ENCODE assay signal across 15 cellular contexts in the genomic region with DNA sequence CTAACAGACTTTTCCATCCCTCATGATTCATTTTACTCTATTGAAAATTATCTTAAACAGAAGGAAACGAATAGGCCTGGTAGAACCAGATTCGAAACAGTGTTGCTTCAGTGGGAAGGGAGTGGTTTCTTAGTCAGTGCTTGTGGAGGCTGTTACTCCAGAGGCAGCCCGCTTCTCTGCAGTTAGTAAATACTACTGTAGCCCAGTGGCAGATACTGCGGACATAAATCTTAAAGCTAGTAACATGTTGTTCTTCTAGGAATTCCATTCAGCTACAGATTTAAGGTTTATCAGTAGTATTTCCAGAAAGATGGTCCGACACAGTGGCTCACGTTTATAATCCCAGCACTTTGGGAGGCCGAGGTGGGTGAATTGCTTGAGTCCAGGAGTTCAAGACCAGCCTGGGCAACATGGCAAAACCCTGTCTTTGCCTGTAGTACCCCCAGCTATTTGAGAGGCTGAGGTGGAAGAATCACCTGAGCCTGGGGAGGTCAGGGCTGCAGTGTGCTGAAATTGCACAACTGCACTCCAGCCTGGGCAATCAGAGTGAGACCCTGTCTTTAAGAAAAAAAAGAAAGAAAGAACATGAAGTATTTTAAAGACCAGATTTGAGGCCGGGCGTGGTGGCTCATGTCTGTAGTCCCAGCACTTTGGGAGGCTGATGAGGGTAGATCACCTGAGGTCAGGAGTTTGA. TPM values are rescaled to one million over a fixed set of nuclear protein-coding genes. Genes with fewer than 3 reads are reported as not detected.
DNase-seq lines count a peak whose midpoint lies in the region; ATAC-seq, FAIRE-seq and TF ChIP-seq lines count a peak whose summit lies in the region.
"Had no signal": no experiment of that assay in that cellular context is flagged by ENCODE, and none has a peak within 500 bp of the region (broad histone marks: within the 10 kb centered on the region; RNA-seq: fewer than 3 reads in every experiment).

No MANE protein-coding gene starts in this region.

- peaks cover 31% of the 10 kb centered on the region for H3K36me3 Mint-ChIP-seq in activated T-cell treated with anti-CD3 and anti-CD28 coated beads, Interleukin-2, amount 50 U/mL, for 24 hours (ENCODE audit: low read depth)
- peaks cover 15% of the 10 kb centered on the region for H3K36me3 Mint-ChIP-seq in activated T-cell treated with anti-CD3 and anti-CD28 coated beads, Interleukin-2, amount 50 U/mL, for 4 hours (ENCODE audit: insufficient read depth)

- no peak for TF ChIP-seq POLR2A in HepG2 (IDR thresholded peaks at IDR 0.05; ENCODE audit: insufficient read depth in 1 of 2, low read depth in 2 of 2, low read length in 2 of 2)
- TF ChIP-seq POLR2A in testis (IDR thresholded peaks at IDR 0.05) = no peak

- no TSS peak for BruUV-seq in mammary epithelial cell (replicated peaks; lab: Mats Ljungman, UMichigan)
- no TSS peak for BruUV-seq in HepG2 (replicated peaks; lab: Mats Ljungman, UMichigan)

- DNase-seq in activated T-cell treated with anti-CD3 and anti-CD28 coated beads, Interleukin-2, amount 50 U/mL, for 24 hours = no peak
- no peak for DNase-seq in activated T-cell treated with anti-CD3 and anti-CD28 coated beads, Interleukin-2, amount 50 U/mL, for 4 hours
- DNase-seq in mammary epithelial cell (peak; percentile 71), HepG2 (ENCODE audit: low spot score) (no peak), testis (peak; percentile 87), SK-N-DZ (ENCODE audit: low spot score) (no peak), SW480 (ENCODE audit: low spot score) (no peak)
- DNase-seq: 8988T, caudate nucleus, DND-41, mesendoderm, NCI-H1930, WERI-Rb-1 had no signal

- 93% methylated on average over 9 of the region's 9 CpGs for WGBS in mammary epithelial cell (ENCODE audit: low coverage, missing lambda C conversion rate)
- 89% methylated on average over 9 of the region's 9 CpGs for WGBS in HepG2 (ENCODE audit: low lambda C conversion rate)
- WGBS in testis, 2 donors = 37 to 42% methylated on average over 9 of the region's 9 CpGs

- H3K9me3 Mint-ChIP-seq in activated T-cell treated with anti-CD3 and anti-CD28 coated beads, Interleukin-2, amount 50 U/mL, for 24 hours = no peaks in the 10 kb centered on the region
- no peaks in the 10 kb centered on the region for H3K9me3 Mint-ChIP-seq in activated T-cell treated with anti-CD3 and anti-CD28 coated beads, Interleukin-2, amount 50 U/mL, for 4 hours

- H4K20me1 ChIP-seq in mammary epithelial cell (ENCODE audit: insufficient read depth, low read length) (no peaks in the 10 kb centered on the region), HepG2 (ENCODE audit: insufficient read depth, low read length) (no peaks in the 10 kb centered on the region; the same call in 1 of the 2 replicates)

- in situ Hi-C loops in mammary epithelial cell (cut with MboI; ENCODE audit: low sequenced_read_pairs in 2 of 2) = no loop called here
- in situ Hi-C loops in HepG2 (cut with HindIII; ENCODE audit: extremely low pct_ligation_motif_present, low pct_unique_long_range_greater_than_20kb) = no loop called here

- FAIRE-seq in HepG2 (lab: Jason Lieb, UNC) = no peak

- no peak overlapping the region for H3K4me2 ChIP-seq in mammary epithelial cell (ENCODE audit: insufficient read depth, low read depth, low read length)
- H3K4me2 ChIP-seq in HepG2 (ENCODE audit: low read depth, low read length) = no peak overlapping the region

- peaks cover 91% of the 10 kb centered on the region for H3K79me2 ChIP-seq in mammary epithelial cell (ENCODE audit: insufficient read depth, low read length)
- peaks cover 85% of the 10 kb centered on the region for H3K79me2 ChIP-seq in HepG2 (ENCODE audit: insufficient read depth, low read length)

- POLR2A ChIA-PET in HepG2 (lab: Yijun Ruan, JAX) = interaction anchor here (0.8 to 1.9 kb wide), 2 partner anchors 18 to 41 kb away, joined by 5 to 8 read pairs; no protein-coding TSS in a partner anchor

- H3K4me3 ChIP-seq in mammary epithelial cell (replicated peaks in 1 of 3; ENCODE audit: insufficient read depth in 1 of 3, low read depth in 2 of 3, low read length in 3 of 3) = no peak overlapping the region
- no peak overlapping the region for H3K4me3 ChIP-seq in HepG2 (replicated peaks in 1 of 3; ENCODE audit: insufficient read depth in 1 of 3, low read depth in 2 of 3, low read length in 3 of 3)
- H3K4me3 ChIP-seq in testis = no peak overlapping the region
- H3K4me3 ChIP-seq: gastroesophageal sphincter had no signal

- no peak overlapping the region for H3K4me3 Mint-ChIP-seq in activated T-cell treated with anti-CD3 and anti-CD28 coated beads, Interleukin-2, amount 50 U/mL, for 24 hours
- no peak overlapping the region for H3K4me3 Mint-ChIP-seq in activated T-cell treated with anti-CD3 and anti-CD28 coated beads, Interleukin-2, amount 50 U/mL, for 4 hours

- intact Hi-C loops in mammary epithelial cell (cut with micrococcal nuclease) = no loop called here
- intact Hi-C loops in HepG2 (cut with micrococcal nuclease; ENCODE audit: unreplicated experiment) = no loop called here
- intact Hi-C loops in testis (cut with DNase I; ENCODE audit: low total_unique reads) = no loop called here

- H3K27me3 ChIP-seq in mammary epithelial cell (ENCODE audit: insufficient read depth, low read length) = no peaks in the 10 kb centered on the region
- no peaks in the 10 kb centered on the region for H3K27me3 ChIP-seq in HepG2 (ENCODE audit: control insufficient read depth in 1 of 2, insufficient read depth in 2 of 2, low read length in 2 of 2)
- H3K27me3 ChIP-seq in testis = no peaks in the 10 kb centered on the region
- H3K27me3 ChIP-seq: gastroesophageal sphincter had no signal

- no peak for TF ChIP-seq RAD21 in HepG2 (CRISPR knock-in tag; IDR thresholded peaks at IDR 0.05)

- CTCF ChIA-PET in mammary epithelial cell (lab: Charles Lee; ENCODE audit: low non-redundant PET) = no interaction called here
- CTCF ChIA-PET in HepG2 (lab: Yijun Ruan, JAX; ENCODE audit: low intra/inter-chr PET ratio, low total read pairs) = no interaction called here

- H3K27me3 Mint-ChIP-seq in activated T-cell treated with anti-CD3 and anti-CD28 coated beads, Interleukin-2, amount 50 U/mL, for 24 hours = no peaks in the 10 kb centered on the region
- H3K27me3 Mint-ChIP-seq in activated T-cell treated with anti-CD3 and anti-CD28 coated beads, Interleukin-2, amount 50 U/mL, for 4 hours (ENCODE audit: low read depth) = no peaks in the 10 kb centered on the region

- H3K9ac ChIP-seq in mammary epithelial cell (ENCODE audit: insufficient read depth, low read length) (no peak overlapping the region), HepG2 (ENCODE audit: insufficient read depth, low read depth, low read length) (no peak overlapping the region)

- H3K4me1 Mint-ChIP-seq in activated T-cell treated with anti-CD3 and anti-CD28 coated beads, Interleukin-2, amount 50 U/mL, for 24 hours (ENCODE audit: low read depth) = peaks cover 76% of the 10 kb centered on the region
- H3K4me1 Mint-ChIP-seq in activated T-cell treated with anti-CD3 and anti-CD28 coated beads, Interleukin-2, amount 50 U/mL, for 4 hours (ENCODE audit: low read depth) = peaks cover 60% of the 10 kb centered on the region

- H3K9me3 ChIP-seq in mammary epithelial cell (replicated peaks; ENCODE audit: insufficient read depth, low read length) = no peaks in the 10 kb centered on the region
- H3K9me3 ChIP-seq in HepG2 (ENCODE audit: low read length) = no peaks in the 10 kb centered on the region
- no peaks in the 10 kb centered on the region for H3K9me3 ChIP-seq in testis
- H3K9me3 ChIP-seq: gastroesophageal sphincter had no signal

- H3K27ac ChIP-seq in mammary epithelial cell (ENCODE audit: insufficient read depth, low read depth, low read length) (no peak overlapping the region), HepG2 (ENCODE audit: extremely low read length, insufficient read depth, low read length) (peak overlapping the region; percentile 78), testis (peak overlapping the region; percentile 42 to 60)
- H3K27ac ChIP-seq: gastroesophageal sphincter, WERI-Rb-1 had no signal

- ATAC-seq in activated T-cell treated with anti-CD3 and anti-CD28 coated beads, Interleukin-2, amount 50 U/mL, for 4 hours = no peak
- ATAC-seq in HepG2 = no peak
- no peak for ATAC-seq in HG03342 (IDR thresholded peaks at IDR 0.05; ENCODE audit: unreplicated experiment)
- ATAC-seq: gastroesophageal sphincter had no signal

- H3K4me1 ChIP-seq in mammary epithelial cell (ENCODE audit: insufficient read depth, low read length) = peaks cover 17% of the 10 kb centered on the region
- peaks cover 88% of the 10 kb centered on the region for H3K4me1 ChIP-seq in HepG2 (ENCODE audit: insufficient read depth, low read length)
- H3K4me1 ChIP-seq in testis = peaks cover 14% of the 10 kb centered on the region

- no peak for TF ChIP-seq EP300 in HepG2 (IDR thresholded peaks at IDR 0.05; ENCODE audit: low read depth in 2 of 2, low read length in 2 of 2)
- no peak for TF ChIP-seq EP300 in HepG2 (CRISPR knock-in tag; IDR thresholded peaks at IDR 0.05; ENCODE audit: borderline replicate concordance)

- peak overlapping the region; percentile 82 for H3K27ac Mint-ChIP-seq in activated T-cell treated with anti-CD3 and anti-CD28 coated beads, Interleukin-2, amount 50 U/mL, for 24 hours

- H2AFZ ChIP-seq in mammary epithelial cell (ENCODE audit: low read depth, low read length) = no peak overlapping the region
- no peak overlapping the region for H2AFZ ChIP-seq in HepG2 (ENCODE audit: low read length)

- dilution Hi-C loops in mammary epithelial cell (cut with HindIII; ENCODE audit: low sequenced_read_pairs) = no loop called here

- TF ChIP-seq CTCF in mammary epithelial cell (conservative IDR thresholded peaks at IDR 0.05 in 1 of 2, IDR thresholded peaks at IDR 0.05 in 1 of 2; ENCODE audit: extremely low read depth in 1 of 2, insufficient read depth in 1 of 2, low read depth in 1 of 2, low read length in 2 of 2) (no peak), HepG2 (CRISPR knock-in tag; IDR thresholded peaks at IDR 0.05) (no peak), testis (IDR thresholded peaks at IDR 0.05) (no peak)

- H3K36me3 ChIP-seq in mammary epithelial cell (ENCODE audit: insufficient read depth, low read length) (no peaks in the 10 kb centered on the region), HepG2 (replicated peaks in 1 of 2; ENCODE audit: control insufficient read depth in 1 of 2, insufficient read depth in 2 of 2, low read length in 2 of 2) (peaks cover 0 to 2% of the 10 kb centered on the region in 2 experiments; a peak in 1 of 5 replicates), testis (ENCODE audit: low read depth, missing control alignments) (no peaks in the 10 kb centered on the region)
- H3K36me3 ChIP-seq: WERI-Rb-1 had no signal

RNA-seq across cellular contexts. Expression of a gene that starts 45.9 kb away (rescaled TPM):
- 10 to 100 TPM; 29.9 to 49.0 (median 40.2) TPM for total RNA-seq in activated T-cell treated with anti-CD3 and anti-CD28 coated beads, Interleukin-2, amount 50 U/mL, for 4 hours
- 10 to 100 TPM; 34.8 to 98.0 TPM for total RNA-seq in mammary epithelial cell
- polyA plus RNA-seq in mammary epithelial cell = 17.1 TPM
- 82.0 TPM for polyA minus RNA-seq in mammary epithelial cell
- total RNA-seq in HepG2 (2016; rRNA removed; fragmentation: Illumina TruSeq; extraction: Trizol) = 35.8 and 52.4 TPM in 2 replicates
- 7.9 and 8.0 TPM in 2 replicates for total RNA-seq in HepG2 (2016; cell fraction: cytosol; rRNA removed; fragmentation: Illumina TruSeq; extraction: Trizol; ENCODE audit: low read depth)
- total RNA-seq in HepG2 (2016; cell fraction: insoluble cytoplasmic fraction; rRNA removed; fragmentation: Illumina TruSeq; extraction: Trizol) = 36.4 and 48.2 TPM in 2 replicates
- 13.9 and 15.2 TPM in 2 replicates for total RNA-seq in HepG2 (2016; cell fraction: membrane; rRNA removed; fragmentation: Illumina TruSeq; extraction: Trizol)
- total RNA-seq in HepG2 (2016; cell fraction: nucleus; rRNA removed; fragmentation: Illumina TruSeq; extraction: Trizol) = 36.6 and 40.2 TPM in 2 replicates
- 28.6 and 32.1 TPM in 2 replicates for polyA plus RNA-seq in HepG2 (2011; rRNA removed)
- polyA plus RNA-seq in HepG2 (2011; cell fraction: cytosol; rRNA removed) = 23.1 and 27.1 TPM in 2 replicates
- polyA plus RNA-seq in HepG2 (2011; cell fraction: nucleus; rRNA removed) = 29.8 and 33.8 TPM in 2 replicates
- polyA plus RNA-seq in HepG2 (2012) = 19.5 and 22.8 TPM in 2 replicates
- polyA plus RNA-seq in HepG2 (2016; cell fraction: cytosol; fragmentation: Illumina TruSeq; extraction: Trizol; ENCODE audit: low read depth) = 0.80 and 0.85 TPM in 2 replicates
- 29.6 and 31.2 TPM in 2 replicates for polyA plus RNA-seq in HepG2 (2016; cell fraction: insoluble cytoplasmic fraction; fragmentation: Illumina TruSeq; extraction: Trizol; ENCODE audit: low read depth)
- polyA plus RNA-seq in HepG2 (2016; cell fraction: membrane; fragmentation: Illumina TruSeq; extraction: Trizol; ENCODE audit: low read depth) = 2.8 and 3.7 TPM in 2 replicates
- polyA plus RNA-seq in HepG2 (2016; cell fraction: nucleus; fragmentation: Illumina TruSeq; extraction: Trizol; ENCODE audit: insufficient read depth, low read depth) = 29.3 and 32.4 TPM in 2 replicates
- polyA minus RNA-seq in HepG2 (2011; rRNA and poly(A)+ RNA removed; ENCODE audit: low replicate concordance) = 63.8 and 156 TPM in 2 replicates
- 51.0 and 54.1 TPM in 2 replicates for polyA minus RNA-seq in HepG2 (2011; cell fraction: cytosol; rRNA and poly(A)+ RNA removed)
- polyA minus RNA-seq in HepG2 (2011; cell fraction: nucleus; rRNA and poly(A)+ RNA removed) = 58.8 and 79.2 TPM in 2 replicates
- total RNA-seq in testis = 10 to 100 TPM; 43.5 to 57.1 TPM
- 19.1 TPM for polyA plus RNA-seq in testis (ENCODE audit: insufficient read depth, low read depth, low replicate concordance)
- 21.8 and 25.9 TPM in 2 replicates for polyA plus RNA-seq in SK-N-DZ (2014; cell fraction: cytosol; rRNA removed)
- polyA plus RNA-seq in SK-N-DZ (2014; cell fraction: nucleus; rRNA removed) = 14.7 and 20.2 TPM in 2 replicates

Comparison
In these comparisons a context has a peak if more than half of its experiments do, and no peak if none do; other contexts are left out.
1. DNase-seq: peak in mammary epithelial cell (single experiment) and testis (single experiment); none in activated T-cell treated with anti-CD3 and anti-CD28 coated beads, Interleukin-2, amount 50 U/mL, for 24 hours (single experiment), activated T-cell treated with anti-CD3 and anti-CD28 coated beads, Interleukin-2, amount 50 U/mL, for 4 hours (single experiment), HepG2 (single experiment), SK-N-DZ (single experiment) and SW480 (single experiment).